11 cellular contexts compared by ENCODE assay signal in genomic region chr15:92095691-92096090, GRCh38.
DNase-seq lines count a peak whose midpoint lies in the region; ATAC-seq and TF ChIP-seq lines count a peak whose summit lies in the region.
"Had no signal": no experiment of that assay in that cellular context is flagged by ENCODE, and none has a peak within 500 bp of the region (broad histone marks: within the 10 kb centered on the region; RNA-seq: fewer than 3 reads in every experiment).

No MANE protein-coding gene starts in this region.

- no peaks in the 10 kb centered on the region for H3K9me3 Mint-ChIP-seq in central memory CD8-positive, alpha-beta T cell

- H3K4me1 Mint-ChIP-seq in central memory CD8-positive, alpha-beta T cell, result peaks cover 57% of the 10 kb centered on the region

- peaks cover 13% of the 10 kb centered on the region for H3K36me3 Mint-ChIP-seq in central memory CD8-positive, alpha-beta T cell (ENCODE audit: insufficient read depth)

- H3K27me3 Mint-ChIP-seq in central memory CD8-positive, alpha-beta T cell, result no peaks in the 10 kb centered on the region

- H3K4me3 Mint-ChIP-seq in central memory CD8-positive, alpha-beta T cell, result peak overlapping the region; percentile 59

- DNase-seq in central memory CD8-positive, alpha-beta T cell (ENCODE audit: low spot score in 2 of 2), result peak in 1 of 2 donors; percentile 21
- no peak for DNase-seq in kidney tubule cell (ENCODE audit: low spot score)
- DNase-seq in H4 (ENCODE audit: low spot score), result no peak
- DNase-seq: NCI-H1694, upper lobe of left lung, WERI-Rb-1 had no signal

- peak overlapping the region; percentile 95 for H3K27ac Mint-ChIP-seq in central memory CD8-positive, alpha-beta T cell (ENCODE audit: low read depth)

- ATAC-seq in GM18502 (IDR thresholded peaks at IDR 0.05; ENCODE audit: poor library complexity, unreplicated experiment) (peak; percentile 76), GM21367 (IDR thresholded peaks at IDR 0.05; ENCODE audit: unreplicated experiment) (peak; percentile 85), HG03460 (IDR thresholded peaks at IDR 0.05; ENCODE audit: unreplicated experiment) (peak; percentile 86), SK-N-SH treated with all-trans-retinoic acid at 6 μM for 48 hours (no peak), esophagus mucosa (no peak)
- ATAC-seq in central memory CD8-positive, alpha-beta T cell (replicated peaks; ENCODE audit: extremely low read depth, poor library complexity, severe bottlenecking), result peak; percentile 84

TF ChIP-seq in SK-N-SH treated with all-trans-retinoic acid at 6 μM for 48 hours, 23 proteins besides CTCF, POLR2A, EP300 and RAD21:
- TF ChIP-seq TSHZ2 (CRISPR knock-in tag; IDR thresholded peaks at IDR 0.05), result no peak
- TF ChIP-seq BACH2 (CRISPR knock-in tag; IDR thresholded peaks at IDR 0.05; ENCODE audit: borderline replicate concordance), result no peak
- TF ChIP-seq RARB (CRISPR knock-in tag; IDR thresholded peaks at IDR 0.05), result no peak
- no peak for TF ChIP-seq ZNF70 (CRISPR knock-in tag; IDR thresholded peaks at IDR 0.05)
- TF ChIP-seq ZNF8 (CRISPR knock-in tag; IDR thresholded peaks at IDR 0.05), result no peak

Comparison
In these comparisons a context has a peak if more than half of its experiments do, and no peak if none do; other contexts are left out.
1. ATAC-seq: peak in GM18502 (single experiment), GM21367 (single experiment), HG03460 (single experiment) and central memory CD8-positive, alpha-beta T cell (single experiment); none in SK-N-SH treated with all-trans-retinoic acid at 6 μM for 48 hours (single experiment) and esophagus mucosa (single experiment).